Comparison of ENCODE assay signal across 34 cellular contexts in the genomic region with DNA sequence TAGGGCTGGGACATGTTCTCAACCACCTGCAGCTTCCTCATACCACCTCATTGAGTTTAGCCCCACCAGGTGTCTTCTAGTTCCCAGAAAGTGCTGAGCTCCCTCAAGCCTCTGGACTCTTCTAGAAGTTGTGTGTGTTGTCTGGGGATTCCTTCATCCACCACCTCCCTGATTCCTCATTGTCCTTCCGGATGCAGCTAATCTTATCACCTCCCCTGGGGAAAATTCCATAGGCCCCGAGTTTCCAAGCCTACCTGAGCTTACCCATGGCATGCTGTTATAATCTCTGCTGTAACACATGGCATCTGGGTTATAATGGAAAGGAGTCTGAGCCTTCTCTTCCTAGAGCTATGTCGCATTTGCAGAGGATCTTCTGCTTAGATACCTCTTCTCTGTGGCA.
"Had no signal": no experiment of that assay in that cellular context is flagged by ENCODE, and none has a peak within 500 bp of the region (broad histone marks: within the 10 kb centered on the region; RNA-seq: fewer than 3 reads in every experiment).

No MANE protein-coding gene starts in this region.

- H3K9ac ChIP-seq: KMS-11 had no signal

- DNase-seq: Karpas-422, Kasumi-1, KG1, MG63, MM.1S, MV-4-11, NCI-H1048, NCI-H1092, NCI-H1092 treated with DMSO at 0.1 percent for 48 hours, NCI-H1105, NCI-H1105 treated with DMSO at 0.1 percent for 48 hours, NCI-H1417, NCI-H1417 treated with DMSO at 0.1 percent for 48 hours, NCI-H1436, NCI-H1436 treated with DMSO at 0.1 percent for 48 hours, NCI-H146, NCI-H1694, NCI-H1694 treated with DMSO at 0.1 percent for 48 hours, NCI-H187, NCI-H187 treated with DMSO at 0.1 percent for 48 hours, NCI-H1930, NCI-H2029, NCI-H2029 treated with DMSO at 0.1 percent for 48 hours, NCI-H2081, NCI-H2081 treated with DMSO at 0.1 percent for 48 hours, NCI-H2107, NCI-H2171, NCI-H2171 treated with DMSO at 0.1 percent for 48 hours, NCI-H2227 treated with DMSO at 0.1 percent for 48 hours, NCI-H226, NCI-H345, NCI-H446, NCI-H446 treated with DMSO at 0.1 percent for 48 hours had no signal

- H3K36me3 ChIP-seq: MG63 had no signal

- H3K4me3 ChIP-seq: MG63 had no signal

- H3K9me3 ChIP-seq: MG63 had no signal

- H3K27ac ChIP-seq: KMS-11 had no signal

- H3K4me2 ChIP-seq: KMS-11 had no signal
